In the genomic region with DNA sequence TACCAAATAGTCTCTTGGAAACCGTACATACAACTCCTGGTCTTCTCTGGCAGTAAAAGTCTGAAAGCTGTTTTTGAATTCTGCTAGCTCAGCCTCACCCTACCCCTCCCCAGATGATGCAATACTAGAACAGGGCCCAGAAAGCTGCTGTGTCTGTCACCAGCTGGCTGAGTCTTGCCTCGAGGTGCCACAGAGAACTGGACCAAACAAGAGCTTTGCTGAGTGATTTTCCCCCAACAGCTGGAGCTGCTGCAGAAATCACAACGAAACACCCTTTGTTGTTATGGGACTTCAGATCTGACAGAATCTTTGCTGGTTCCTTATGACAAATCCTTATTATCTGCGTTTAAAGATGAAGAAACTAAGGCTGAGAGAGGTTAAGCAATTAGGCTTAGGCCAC, we compare ENCODE assay signal across 15 cellular contexts.
DNase-seq lines count a peak whose midpoint lies in the region; ATAC-seq and TF ChIP-seq lines count a peak whose summit lies in the region.
"Had no signal": no experiment of that assay in that cellular context is flagged by ENCODE, and none has a peak within 500 bp of the region (broad histone marks: within the 10 kb centered on the region; RNA-seq: fewer than 3 reads in every experiment).

No MANE protein-coding gene starts in this region.

- no peaks in the 10 kb centered on the region for H3K9me3 Mint-ChIP-seq in natural killer cell
- H3K9me3 Mint-ChIP-seq in natural killer cell treated with Interleukin-12 subunit alpha and Interleukin-12 subunit beta and Interleukin-15 and Interleukin-18, amount 100 ng/mL, for 72 hours = no peaks in the 10 kb centered on the region
- H3K9me3 Mint-ChIP-seq: activated naive CD8-positive, alpha-beta T cell treated with anti-CD3 and anti-CD28 coated beads, Interleukin-2, amount 10 ng/mL, durations not matched to agents 7 days and 5 days; H9 had no signal

- TF ChIP-seq POLR2A in uterus (IDR thresholded peaks at IDR 0.05) = no peak

- no peaks in the 10 kb centered on the region for H3K9me3 ChIP-seq in upper lobe of right lung
- H3K9me3 ChIP-seq in uterus = no peaks in the 10 kb centered on the region

- H3K27ac ChIP-seq in angular gyrus (ENCODE audit: low read depth, low read length) (peak overlapping the region; percentile 89), upper lobe of right lung (no peak overlapping the region), uterus (no peak overlapping the region)
- H3K27ac ChIP-seq: SJSA1 had no signal

- H3K27ac Mint-ChIP-seq in natural killer cell = no peak overlapping the region
- peak overlapping the region in 1 of 2 donors; percentile 48 for H3K27ac Mint-ChIP-seq in natural killer cell treated with Interleukin-12 subunit alpha and Interleukin-12 subunit beta and Interleukin-15 and Interleukin-18, amount 100 ng/mL, for 72 hours
- H3K27ac Mint-ChIP-seq: activated naive CD8-positive, alpha-beta T cell treated with anti-CD3 and anti-CD28 coated beads, Interleukin-2, amount 10 ng/mL, durations not matched to agents 7 days and 5 days; H9 had no signal

- H3K36me3 Mint-ChIP-seq in natural killer cell = no peaks in the 10 kb centered on the region
- H3K36me3 Mint-ChIP-seq in natural killer cell treated with Interleukin-12 subunit alpha and Interleukin-12 subunit beta and Interleukin-15 and Interleukin-18, amount 100 ng/mL, for 72 hours = no peaks in the 10 kb centered on the region
- H3K36me3 Mint-ChIP-seq: activated naive CD8-positive, alpha-beta T cell treated with anti-CD3 and anti-CD28 coated beads, Interleukin-2, amount 10 ng/mL, durations not matched to agents 7 days and 5 days had no signal

- TF ChIP-seq CTCF in natural killer cell (IDR thresholded peaks at IDR 0.05) = no peak
- TF ChIP-seq CTCF in upper lobe of right lung (IDR thresholded peaks at IDR 0.05) = no peak
- TF ChIP-seq CTCF in uterus (IDR thresholded peaks at IDR 0.05) = no peak

- H3K4me3 Mint-ChIP-seq in natural killer cell = peak overlapping the region; percentile 13
- H3K4me3 Mint-ChIP-seq in natural killer cell treated with Interleukin-12 subunit alpha and Interleukin-12 subunit beta and Interleukin-15 and Interleukin-18, amount 100 ng/mL, for 72 hours = no peak overlapping the region
- H3K4me3 Mint-ChIP-seq: activated naive CD8-positive, alpha-beta T cell treated with anti-CD3 and anti-CD28 coated beads, Interleukin-2, amount 10 ng/mL, durations not matched to agents 7 days and 5 days; H9 had no signal

- H3K4me1 ChIP-seq in upper lobe of right lung (peaks cover 13% of the 10 kb centered on the region), uterus (peaks cover 0 to 3% of the 10 kb centered on the region in 2 donors)
- H3K4me1 ChIP-seq: SJSA1 had no signal

- peaks cover 45 to 57% of the 10 kb centered on the region in 2 donors for H3K27me3 Mint-ChIP-seq in natural killer cell (ENCODE audit: low read depth in 2 of 2)
- peaks cover 32 to 39% of the 10 kb centered on the region in 2 donors for H3K27me3 Mint-ChIP-seq in natural killer cell treated with Interleukin-12 subunit alpha and Interleukin-12 subunit beta and Interleukin-15 and Interleukin-18, amount 100 ng/mL, for 72 hours

- H3K4me3 ChIP-seq in upper lobe of right lung (no peak overlapping the region), uterus (no peak overlapping the region)
- H3K4me3 ChIP-seq: SJSA1 had no signal

- H3K36me3 ChIP-seq in upper lobe of right lung (no peaks in the 10 kb centered on the region), uterus (no peaks in the 10 kb centered on the region)
- H3K36me3 ChIP-seq: SJSA1 had no signal

- ATAC-seq in natural killer cell (no peak), upper lobe of right lung (peak; percentile 18), HG02759 (IDR thresholded peaks at IDR 0.05; ENCODE audit: unreplicated experiment) (no peak), GM18868 (IDR thresholded peaks at IDR 0.05; ENCODE audit: unreplicated experiment) (no peak)
- ATAC-seq in natural killer cell treated with Interleukin-12 subunit alpha and Interleukin-12 subunit beta and Interleukin-15 and Interleukin-18, amount 100 ng/mL, for 72 hours = no peak

- intact Hi-C loops in natural killer cell (cut with micrococcal nuclease) (loop anchor here (10.0 kb wide), 1 partner anchor 135 kb away; the partner anchor contains the start of gene SPAG6), upper lobe of right lung (cut with DNase I) (no loop called here), uterus (cut with DNase I; ENCODE audit: low total_unique reads) (no loop called here)

- peaks cover 26 to 43% of the 10 kb centered on the region in 2 donors for H3K4me1 Mint-ChIP-seq in natural killer cell
- H3K4me1 Mint-ChIP-seq in natural killer cell treated with Interleukin-12 subunit alpha and Interleukin-12 subunit beta and Interleukin-15 and Interleukin-18, amount 100 ng/mL, for 72 hours (ENCODE audit: low read depth in 2 of 2) = peaks cover 18 to 38% of the 10 kb centered on the region in 2 donors

- H3K27me3 ChIP-seq in upper lobe of right lung (peaks cover 37% of the 10 kb centered on the region), uterus (peaks cover 5 to 10% of the 10 kb centered on the region in 2 donors)
- H3K27me3 ChIP-seq: SJSA1 had no signal

- no peak for DNase-seq in natural killer cell
- DNase-seq in natural killer cell treated with Interleukin-12 subunit alpha and Interleukin-12 subunit beta and Interleukin-15 and Interleukin-18, amount 100 ng/mL, for 72 hours (ENCODE audit: low spot score) = no peak
- peak; percentile 72 to 79 for DNase-seq in hippocampal formation (lab: John Stamatoyannopoulos, UW)
- no peak for DNase-seq in upper lobe of right lung
- DNase-seq in uterus = no peak
- DNase-seq: activated naive CD8-positive, alpha-beta T cell treated with anti-CD3 and anti-CD28 coated beads, Interleukin-2, amount 10 ng/mL, durations not matched to agents 7 days and 5 days; AML-193; cortex of kidney; foreskin melanocyte; H9; NCI-H187 had no signal

Comparison
In these comparisons a context has a peak if more than half of its experiments do, and no peak if none do; other contexts are left out.
1. DNase-seq: peak in hippocampal formation (2 of 2); none in natural killer cell (single experiment), natural killer cell treated with Interleukin-12 subunit alpha and Interleukin-12 subunit beta and Interleukin-15 and Interleukin-18, amount 100 ng/mL, for 72 hours (single experiment), upper lobe of right lung (single experiment) and uterus (0 of 2).